Comparison of ENCODE assay signal across 18 cellular contexts in genomic region chr14:104372390-104373054, GRCh38.
"Had no signal": no experiment of that assay in that cellular context is flagged by ENCODE, and none has a peak within 500 bp of the region (broad histone marks: within the 10 kb centered on the region; RNA-seq: fewer than 3 reads in every experiment).

No MANE protein-coding gene starts in this region.

- H3K4me1 ChIP-seq: body of pancreas, esophagus muscularis mucosa, suprapubic skin, tibial nerve had no signal

- H3K36me3 ChIP-seq: esophagus muscularis mucosa, suprapubic skin, tibial nerve had no signal

- H3K4me3 ChIP-seq: body of pancreas, esophagus muscularis mucosa, suprapubic skin, tibial nerve had no signal

- H3K9me3 ChIP-seq: body of pancreas, esophagus muscularis mucosa, suprapubic skin had no signal

- H3K27ac ChIP-seq: body of pancreas, esophagus muscularis mucosa, suprapubic skin, tibial nerve had no signal

- DNase-seq: activated CD4-positive, alpha-beta memory T cell treated with anti-CD3 and anti-CD28 coated beads, Interleukin-2, amount 10 ng/mL, durations not matched to agents 7 days and 5 days; activated CD4-positive, alpha-beta T cell treated with anti-CD3 and anti-CD28 coated beads, Interleukin-2, amount 10 ng/mL, durations not matched to agents 24 days and 14 days; activated effector memory CD4-positive, alpha-beta T cell treated with Interleukin-2 at 50 U/mL for 16 hours; activated naive CD4-positive, alpha-beta T cell treated with anti-CD3 and anti-CD28 coated beads, Interleukin-2, amount 50 U/mL, for 16 hours; activated T-cell treated with anti-CD3 and anti-CD28 coated beads, Interleukin-2, amount 50 U/mL, for 72 hours; anterior cingulate cortex; body of pancreas; caudate nucleus; glutamatergic neuron; hypothalamus; left colon; retina; stimulated activated CD4-positive, alpha-beta T cell treated with anti-CD3 and anti-CD28 coated beads, Interleukin-12 subunit alpha, Interleukin-12 subunit beta, amount 100 ng/mL, for 4 hours; stimulated activated CD4-positive, alpha-beta T cell treated with anti-CD3 and anti-CD28 coated beads, Interleukin-4, amount 100 ng/mL, for 4 hours had no signal

- ATAC-seq: activated T-cell treated with anti-CD3 and anti-CD28 coated beads, Interleukin-2, amount 50 U/mL, for 72 hours; body of pancreas; naive thymus-derived CD4-positive, alpha-beta T cell had no signal

- H3K27me3 ChIP-seq: tibial nerve had no signal
